In genomic region chr11:55345306-55345705, GRCh38 we compare ENCODE assay signal across 36 cellular contexts. TPM values are rescaled to one million over a fixed set of nuclear protein-coding genes. Genes with fewer than 3 reads are reported as not detected.
"Had no signal": no experiment of that assay in that cellular context is flagged by ENCODE, and none has a peak within 500 bp of the region (broad histone marks: within the 10 kb centered on the region; RNA-seq: fewer than 3 reads in every experiment).

No MANE protein-coding gene starts in this region.

- H3K79me2 ChIP-seq: parathyroid adenoma had no signal

- H3K4me3 Mint-ChIP-seq: naive thymus-derived CD8-positive, alpha-beta T cell; natural killer cell treated with Interleukin-12 subunit alpha and Interleukin-12 subunit beta and Interleukin-15 and Interleukin-18, amount 100 ng/mL, for 72 hours; nephron progenitor cell; neural crest cell; stimulated activated memory B cell treated with anti-CD40 and anti-IgM and Interleukin-4, amounts not matched to agents 10 μg/mL and 1 μg/mL and 100 μg/mL, for 72 hours; stimulated activated naive CD8-positive, alpha-beta T cell treated with anti-CD3 and anti-CD28 coated beads, Interleukin-15, amount 100 ng/mL, for 72 hours; type B pancreatic cell had no signal

- H3K27me3 ChIP-seq: ovary, spleen, suprapubic skin, testis, tibial artery, transverse colon, upper lobe of right lung, uterus had no signal

- DNase-seq: naive thymus-derived CD8-positive, alpha-beta T cell; nephron progenitor cell; occipital lobe; ovary; posterior cingulate gyrus; psoas muscle; right cardiac atrium; spleen; stimulated activated CD4-positive, alpha-beta T cell treated with anti-CD3 and anti-CD28 coated beads, Interleukin-12 subunit alpha, Interleukin-12 subunit beta, amount 100 ng/mL, for 4 hours; stimulated activated CD4-positive, alpha-beta T cell treated with anti-CD3 and anti-CD28 coated beads, Interleukin-1b, Interleukin-23, amount 100 ng/mL, for 48 hours; stimulated activated CD4-positive, alpha-beta T cell treated with anti-CD3 and anti-CD28 coated beads, Interleukin-4, amount 100 ng/mL, for 1 hour; stimulated activated CD4-positive, alpha-beta T cell treated with anti-CD3 and anti-CD28 coated beads, Interleukin-4, amount 100 ng/mL, for 4 hours; stimulated activated CD8-positive, alpha-beta memory T cell treated with anti-CD3 and anti-CD28 coated beads, Interleukin-4, amount 100 ng/mL, for 48 hours; stimulated activated naive CD4-positive, alpha-beta T cell; stimulated activated naive CD8-positive, alpha-beta T cell treated with anti-CD3 and anti-CD28 coated beads, Interleukin-15, amount 100 ng/mL, for 72 hours; stimulated activated naive CD8-positive, alpha-beta T cell treated with anti-CD3 and anti-CD28 coated beads, Interleukin-15, Interleukin-2, amounts not matched to agents 100 U/mL and 50 U/mL, for 24 hours; substantia nigra; testis; tibial artery; transverse colon; upper lobe of right lung; uterus had no signal

- H3K4me3 ChIP-seq: ovary, psoas muscle, skin epidermis, smooth muscle cell, spleen, suprapubic skin, testis, tibial artery, transverse colon, upper lobe of right lung, uterus had no signal

- H3K4me2 ChIP-seq: smooth muscle cell had no signal

- ATAC-seq: naive thymus-derived CD8-positive, alpha-beta T cell; natural killer cell treated with Interleukin-12 subunit alpha and Interleukin-12 subunit beta and Interleukin-15 and Interleukin-18, amount 100 ng/mL, for 72 hours; psoas muscle; right cardiac atrium; sciatic nerve; stimulated activated memory B cell treated with anti-CD40 and anti-IgM and Interleukin-4, amounts not matched to agents 10 μg/mL and 1 μg/mL and 100 μg/mL, for 72 hours; stimulated activated naive CD8-positive, alpha-beta T cell treated with anti-CD3 and anti-CD28 coated beads, Interleukin-15, amount 100 ng/mL, for 72 hours; stimulated activated naive CD8-positive, alpha-beta T cell treated with anti-CD3 and anti-CD28 coated beads, Interleukin-15, Interleukin-2, amounts not matched to agents 100 U/mL and 50 U/mL, for 24 hours; upper lobe of right lung had no signal

- H3K36me3 ChIP-seq: ovary, spleen, suprapubic skin, tibial artery, transverse colon, upper lobe of right lung, uterus had no signal

- H2AFZ ChIP-seq: parathyroid adenoma had no signal

- H3K27ac Mint-ChIP-seq: naive thymus-derived CD8-positive, alpha-beta T cell; natural killer cell treated with Interleukin-12 subunit alpha and Interleukin-12 subunit beta and Interleukin-15 and Interleukin-18, amount 100 ng/mL, for 72 hours; nephron progenitor cell; progenitor cell of endocrine pancreas; stimulated activated memory B cell treated with anti-CD40 and anti-IgM and Interleukin-4, amounts not matched to agents 10 μg/mL and 1 μg/mL and 100 μg/mL, for 72 hours; stimulated activated naive CD8-positive, alpha-beta T cell treated with anti-CD3 and anti-CD28 coated beads, Interleukin-15, amount 100 ng/mL, for 72 hours; type B pancreatic cell had no signal

- H3K4me1 ChIP-seq: parathyroid adenoma, psoas muscle, spleen, suprapubic skin, testis, tibial artery, transverse colon, upper lobe of right lung, uterus had no signal

- H3K27me3 Mint-ChIP-seq: naive thymus-derived CD8-positive, alpha-beta T cell; natural killer cell treated with Interleukin-12 subunit alpha and Interleukin-12 subunit beta and Interleukin-15 and Interleukin-18, amount 100 ng/mL, for 72 hours; progenitor cell of endocrine pancreas; stimulated activated memory B cell treated with anti-CD40 and anti-IgM and Interleukin-4, amounts not matched to agents 10 μg/mL and 1 μg/mL and 100 μg/mL, for 72 hours; stimulated activated naive CD8-positive, alpha-beta T cell treated with anti-CD3 and anti-CD28 coated beads, Interleukin-15, amount 100 ng/mL, for 72 hours; type B pancreatic cell had no signal

- H3K9me3 ChIP-seq: ovary, psoas muscle, testis, tibial artery, transverse colon, upper lobe of right lung, uterus had no signal

- H3K36me3 Mint-ChIP-seq: naive thymus-derived CD8-positive, alpha-beta T cell; stimulated activated memory B cell treated with anti-CD40 and anti-IgM and Interleukin-4, amounts not matched to agents 10 μg/mL and 1 μg/mL and 100 μg/mL, for 72 hours; type B pancreatic cell had no signal

- H3K9ac ChIP-seq: parathyroid adenoma had no signal

- H3K27ac ChIP-seq: ovary, parathyroid adenoma, psoas muscle, skin epidermis, spleen, suprapubic skin, testis, tibial artery, transverse colon, upper lobe of right lung, uterus had no signal

- H3K4me1 Mint-ChIP-seq: naive thymus-derived CD8-positive, alpha-beta T cell; nephron progenitor cell; neural crest cell; stimulated activated memory B cell treated with anti-CD40 and anti-IgM and Interleukin-4, amounts not matched to agents 10 μg/mL and 1 μg/mL and 100 μg/mL, for 72 hours; stimulated activated naive CD8-positive, alpha-beta T cell treated with anti-CD3 and anti-CD28 coated beads, Interleukin-15, amount 100 ng/mL, for 72 hours had no signal

RNA-seq across cellular contexts. Expression of gene OR4A16, which starts 2.3 kb away (rescaled TPM):
- total RNA-seq: naive thymus-derived CD8-positive, alpha-beta T cell; natural killer cell treated with Interleukin-12 subunit alpha and Interleukin-12 subunit beta and Interleukin-15 and Interleukin-18, amount 100 ng/mL, for 72 hours; neural crest cell; occipital lobe; osteoblast; ovary; progenitor cell of endocrine pancreas; psoas muscle; renal cortical epithelial cell; right cardiac atrium; sciatic nerve; smooth muscle cell; spleen; suprapubic skin; transverse colon; upper lobe of right lung; urinary bladder; uterus had no signal
- polyA plus RNA-seq: naive thymus-derived CD8-positive, alpha-beta T cell; ovary; psoas muscle; right cardiac atrium; smooth muscle cell; spleen; urinary bladder had no signal

RNA-seq across cellular contexts. Expression of gene OR4A15, which starts 22.5 kb away (rescaled TPM):
- total RNA-seq: naive thymus-derived CD8-positive, alpha-beta T cell; natural killer cell treated with Interleukin-12 subunit alpha and Interleukin-12 subunit beta and Interleukin-15 and Interleukin-18, amount 100 ng/mL, for 72 hours; neural crest cell; occipital lobe; osteoblast; ovary; progenitor cell of endocrine pancreas; psoas muscle; renal cortical epithelial cell; right cardiac atrium; sciatic nerve; smooth muscle cell; spleen; suprapubic skin; testis; transverse colon; upper lobe of right lung; urinary bladder; uterus had no signal
- polyA plus RNA-seq: naive thymus-derived CD8-positive, alpha-beta T cell; ovary; psoas muscle; right cardiac atrium; smooth muscle cell; spleen; thymus; urinary bladder had no signal
